ENCODE assay signal across 25 cellular contexts in genomic region chr4:39476181-39476873, GRCh38.
"Had no signal": no experiment of that assay in that cellular context is flagged by ENCODE, and none has a peak within 500 bp of the region (broad histone marks: within the 10 kb centered on the region; RNA-seq: fewer than 3 reads in every experiment).

No MANE protein-coding gene starts in this region.

- H3K4me1 Mint-ChIP-seq: activated naive CD8-positive, alpha-beta T cell treated with anti-CD3 and anti-CD28 coated beads, Interleukin-2, amount 50 U/mL, for 24 hours; activated T-helper 17 cell treated with anti-CD3 and anti-CD28 coated beads, Interleukin-2, amount 50 U/mL, for 72 hours; nephron progenitor cell; stimulated activated naive B cell treated with anti-CD40 and anti-IgM and Interleukin-4, amounts not matched to agents 10 μg/mL and 1 μg/mL and 100 μg/mL, for 72 hours had no signal

- H3K27ac Mint-ChIP-seq: activated naive CD4-positive, alpha-beta T cell treated with anti-CD3 and anti-CD28 coated beads for 36 hours; activated naive CD8-positive, alpha-beta T cell treated with anti-CD3 and anti-CD28 coated beads, Interleukin-2, amount 50 U/mL, for 24 hours; activated T-helper 17 cell treated with anti-CD3 and anti-CD28 coated beads, Interleukin-2, amount 50 U/mL, for 72 hours; nephron progenitor cell; stimulated activated naive B cell treated with anti-CD40 and anti-IgM and Interleukin-4, amounts not matched to agents 10 μg/mL and 1 μg/mL and 100 μg/mL, for 72 hours had no signal

- H3K27me3 ChIP-seq: esophagus squamous epithelium, foreskin keratinocyte, hepatocyte, SJCRH30, tibial artery had no signal

- FAIRE-seq: endothelial cell of umbilical vein had no signal

- H3K4me2 ChIP-seq: hepatocyte had no signal

- H3K4me3 Mint-ChIP-seq: activated naive CD4-positive, alpha-beta T cell treated with anti-CD3 and anti-CD28 coated beads for 36 hours; activated naive CD8-positive, alpha-beta T cell treated with anti-CD3 and anti-CD28 coated beads, Interleukin-2, amount 50 U/mL, for 24 hours; activated T-helper 17 cell treated with anti-CD3 and anti-CD28 coated beads, Interleukin-2, amount 50 U/mL, for 72 hours; nephron progenitor cell; stimulated activated naive B cell treated with anti-CD40 and anti-IgM and Interleukin-4, amounts not matched to agents 10 μg/mL and 1 μg/mL and 100 μg/mL, for 72 hours had no signal

- H3K27ac ChIP-seq: esophagus squamous epithelium, foreskin keratinocyte, hepatocyte, SJCRH30, WERI-Rb-1 had no signal

- H3K4me1 ChIP-seq: esophagus squamous epithelium, foreskin keratinocyte, SJCRH30 had no signal

- H2AFZ ChIP-seq: hepatocyte had no signal

- H3K4me3 ChIP-seq: esophagus squamous epithelium, hepatocyte, lung, SJCRH30, tibial artery had no signal

- DNase-seq: activated CD4-positive, alpha-beta T cell treated with anti-CD3 and anti-CD28 coated beads for 1 hour; activated CD4-positive, alpha-beta T cell treated with anti-CD3 and anti-CD28 coated beads, Interleukin-2, amount 50 U/mL, for 4 hours; activated naive CD4-positive, alpha-beta T cell treated with anti-CD3 and anti-CD28 coated beads for 36 hours; activated naive CD8-positive, alpha-beta T cell treated with anti-CD3 and anti-CD28 coated beads, Interleukin-2, amount 50 U/mL, for 24 hours; aorta; cerebellar nuclear complex; effector memory CD4-positive, alpha-beta T cell; esophagus squamous epithelium; foreskin keratinocyte; islet precursor cell; midbrain; nephron progenitor cell; right cardiac atrium; SJCRH30; stimulated activated naive B cell treated with anti-CD40 and anti-IgM and Interleukin-4, amounts not matched to agents 10 μg/mL and 1 μg/mL and 100 μg/mL, for 72 hours; substantia nigra; SW 1271; T-helper 2 cell; tibial artery; WERI-Rb-1 had no signal

- ATAC-seq: activated naive CD8-positive, alpha-beta T cell treated with anti-CD3 and anti-CD28 coated beads, Interleukin-2, amount 50 U/mL, for 24 hours; activated T-helper 17 cell treated with anti-CD3 and anti-CD28 coated beads, Interleukin-2, amount 50 U/mL, for 72 hours; foreskin keratinocyte; left lobe of liver; right cardiac atrium; stimulated activated naive B cell treated with anti-CD40 and anti-IgM and Interleukin-4, amounts not matched to agents 10 μg/mL and 1 μg/mL and 100 μg/mL, for 72 hours had no signal

- H3K9me3 Mint-ChIP-seq: activated naive CD4-positive, alpha-beta T cell treated with anti-CD3 and anti-CD28 coated beads for 36 hours; activated naive CD8-positive, alpha-beta T cell treated with anti-CD3 and anti-CD28 coated beads, Interleukin-2, amount 50 U/mL, for 24 hours; activated T-helper 17 cell treated with anti-CD3 and anti-CD28 coated beads, Interleukin-2, amount 50 U/mL, for 72 hours; nephron progenitor cell; stimulated activated naive B cell treated with anti-CD40 and anti-IgM and Interleukin-4, amounts not matched to agents 10 μg/mL and 1 μg/mL and 100 μg/mL, for 72 hours had no signal

- H3K9me3 ChIP-seq: esophagus squamous epithelium, SJCRH30, tibial artery had no signal

- H3K27me3 Mint-ChIP-seq: activated naive CD8-positive, alpha-beta T cell treated with anti-CD3 and anti-CD28 coated beads, Interleukin-2, amount 50 U/mL, for 24 hours; activated T-helper 17 cell treated with anti-CD3 and anti-CD28 coated beads, Interleukin-2, amount 50 U/mL, for 72 hours; stimulated activated naive B cell treated with anti-CD40 and anti-IgM and Interleukin-4, amounts not matched to agents 10 μg/mL and 1 μg/mL and 100 μg/mL, for 72 hours had no signal

- H3K79me2 ChIP-seq: hepatocyte had no signal
